23 cellular contexts compared by ENCODE assay signal in genomic region chr2:7566382-7566881, GRCh38.
A peak's percentile ranks its signal among the peaks of the same experiment; 100 is the strongest.
DNase-seq lines count a peak whose midpoint lies in the region; ATAC-seq and TF ChIP-seq lines count a peak whose summit lies in the region.
"Had no signal": no experiment of that assay in that cellular context is flagged by ENCODE, and none has a peak within 500 bp of the region (broad histone marks: within the 10 kb centered on the region; RNA-seq: fewer than 3 reads in every experiment).

No MANE protein-coding gene starts in this region.

- POLR2A ChIA-PET in A673 (lab: Charles Lee; ENCODE audit: low non-redundant PET), result no interaction called here

- peaks cover 9% of the 10 kb centered on the region for H3K36me3 Mint-ChIP-seq in activated naive CD4-positive, alpha-beta T cell treated with anti-CD3 and anti-CD28 coated beads for 36 hours (ENCODE audit: low read depth)
- peaks cover 67% of the 10 kb centered on the region for H3K36me3 Mint-ChIP-seq in activated T-helper 2 cell treated with anti-CD3 and anti-CD28 coated beads, Interferon-gamma antibody, Interleukin-2, Interleukin-4, amounts not matched to agents 10 μg/mL and 5 μg/mL and 100 μg/mL, durations not matched to agents 14 hours and 24 hours and 36 hours (ENCODE audit: low read depth)
- H3K36me3 Mint-ChIP-seq: mesothelial cell of epicardium, natural killer cell had no signal

- H3K27me3 Mint-ChIP-seq in activated naive CD4-positive, alpha-beta T cell treated with anti-CD3 and anti-CD28 coated beads for 36 hours (ENCODE audit: low read depth), result no peaks in the 10 kb centered on the region
- H3K27me3 Mint-ChIP-seq in activated T-helper 2 cell treated with anti-CD3 and anti-CD28 coated beads, Interferon-gamma antibody, Interleukin-2, Interleukin-4, amounts not matched to agents 10 μg/mL and 5 μg/mL and 100 μg/mL, durations not matched to agents 14 hours and 24 hours and 36 hours (ENCODE audit: low read depth), result no peaks in the 10 kb centered on the region
- H3K27me3 Mint-ChIP-seq in stimulated activated naive CD8-positive, alpha-beta T cell treated with anti-CD3 and anti-CD28 coated beads, Interleukin-15, amount 100 ng/mL, for 72 hours, result no peaks in the 10 kb centered on the region

- H3K4me1 Mint-ChIP-seq in activated naive CD4-positive, alpha-beta T cell treated with anti-CD3 and anti-CD28 coated beads for 36 hours (ENCODE audit: low read depth), result peaks cover 48% of the 10 kb centered on the region
- peaks cover 54% of the 10 kb centered on the region for H3K4me1 Mint-ChIP-seq in activated T-helper 2 cell treated with anti-CD3 and anti-CD28 coated beads, Interferon-gamma antibody, Interleukin-2, Interleukin-4, amounts not matched to agents 10 μg/mL and 5 μg/mL and 100 μg/mL, durations not matched to agents 14 hours and 24 hours and 36 hours (ENCODE audit: low read depth)
- H3K4me1 Mint-ChIP-seq in stimulated activated naive CD8-positive, alpha-beta T cell treated with anti-CD3 and anti-CD28 coated beads, Interleukin-15, amount 100 ng/mL, for 72 hours, result peaks cover 62% of the 10 kb centered on the region
- H3K4me1 Mint-ChIP-seq: mesothelial cell of epicardium, natural killer cell had no signal

- H3K27ac ChIP-seq in A673 (ENCODE audit: low read depth, low read length, poor library complexity, severe bottlenecking), result no peak overlapping the region
- H3K27ac ChIP-seq: HL-60, uterus had no signal

- peak overlapping the region; percentile 82 for H3K27ac Mint-ChIP-seq in activated naive CD4-positive, alpha-beta T cell treated with anti-CD3 and anti-CD28 coated beads for 36 hours
- peak overlapping the region; percentile 83 for H3K27ac Mint-ChIP-seq in activated T-helper 2 cell treated with anti-CD3 and anti-CD28 coated beads, Interferon-gamma antibody, Interleukin-2, Interleukin-4, amounts not matched to agents 10 μg/mL and 5 μg/mL and 100 μg/mL, durations not matched to agents 14 hours and 24 hours and 36 hours
- peak overlapping the region; percentile 91 to 92 for H3K27ac Mint-ChIP-seq in stimulated activated naive CD8-positive, alpha-beta T cell treated with anti-CD3 and anti-CD28 coated beads, Interleukin-15, amount 100 ng/mL, for 72 hours
- H3K27ac Mint-ChIP-seq: mesothelial cell of epicardium, natural killer cell had no signal

- H3K4me3 Mint-ChIP-seq in activated naive CD4-positive, alpha-beta T cell treated with anti-CD3 and anti-CD28 coated beads for 36 hours, result no peak overlapping the region
- H3K4me3 Mint-ChIP-seq in activated T-helper 2 cell treated with anti-CD3 and anti-CD28 coated beads, Interferon-gamma antibody, Interleukin-2, Interleukin-4, amounts not matched to agents 10 μg/mL and 5 μg/mL and 100 μg/mL, durations not matched to agents 14 hours and 24 hours and 36 hours (ENCODE audit: low read depth), result no peak overlapping the region
- peak overlapping the region; percentile 24 for H3K4me3 Mint-ChIP-seq in stimulated activated naive CD8-positive, alpha-beta T cell treated with anti-CD3 and anti-CD28 coated beads, Interleukin-15, amount 100 ng/mL, for 72 hours
- H3K4me3 Mint-ChIP-seq: mesothelial cell of epicardium, natural killer cell had no signal

- no peak for DNase-seq in activated naive CD4-positive, alpha-beta T cell treated with anti-CD3 and anti-CD28 coated beads for 36 hours
- no peak for DNase-seq in activated naive CD4-positive, alpha-beta T cell treated with Interleukin-2 at 50 U/mL for 16 hours
- peak; percentile 70 to 85 for DNase-seq in NOMO-1 (lab: John Stamatoyannopoulos, UW; ENCODE audit: unreplicated experiment in 2 of 2)
- no peak for DNase-seq in activated T-helper 2 cell treated with anti-CD3 and anti-CD28 coated beads, Interferon-gamma antibody, Interleukin-2, Interleukin-4, amounts not matched to agents 10 μg/mL and 5 μg/mL and 100 μg/mL, durations not matched to agents 14 hours and 24 hours and 36 hours (ENCODE audit: low spot score)
- no peak for DNase-seq in stimulated activated naive CD8-positive, alpha-beta T cell treated with anti-CD3 and anti-CD28 coated beads, Interleukin-15, amount 100 ng/mL, for 72 hours
- DNase-seq in stimulated activated CD4-positive, alpha-beta T cell treated with anti-CD3 and anti-CD28 coated beads, Interleukin-2, amount 100 ng/mL, for 48 hours, result no peak
- DNase-seq in A673 (ENCODE audit: low spot score), result no peak
- DNase-seq: activated CD4-positive, CD25-positive, alpha-beta regulatory T cell treated with anti-CD3 and anti-CD28 coated beads, Interleukin-2, amount 50 U/mL, for 72 hours; activated CD8-positive, alpha-beta memory T cell treated with anti-CD3 and anti-CD28 coated beads, Interleukin-2, amount 50 U/mL, for 48 hours; C1 segment of cervical spinal cord; left ventricle myocardium superior; natural killer cell; NCI-H1092 treated with DMSO at 0.1 percent for 48 hours; NCI-H1930; NCI-H2227 treated with DMSO at 0.1 percent for 48 hours; NCI-H748 treated with DMSO at 0.1 percent for 48 hours; OCI-M1; stimulated activated CD4-positive, alpha-beta T cell treated with anti-CD3 and anti-CD28 coated beads, Interleukin-2, amount 100 ng/mL, for 24 hours; uterus had no signal

- no peak overlapping the region for H3K4me3 ChIP-seq in A673 (ENCODE audit: low read depth, low read length, poor library complexity, severe bottlenecking)
- H3K4me3 ChIP-seq: smooth muscle cell, uterus had no signal

- peaks cover 20% of the 10 kb centered on the region for H3K9me3 Mint-ChIP-seq in activated naive CD4-positive, alpha-beta T cell treated with anti-CD3 and anti-CD28 coated beads for 36 hours
- peaks cover 51% of the 10 kb centered on the region for H3K9me3 Mint-ChIP-seq in activated T-helper 2 cell treated with anti-CD3 and anti-CD28 coated beads, Interferon-gamma antibody, Interleukin-2, Interleukin-4, amounts not matched to agents 10 μg/mL and 5 μg/mL and 100 μg/mL, durations not matched to agents 14 hours and 24 hours and 36 hours
- peaks cover 40 to 43% of the 10 kb centered on the region in 2 donors for H3K9me3 Mint-ChIP-seq in stimulated activated naive CD8-positive, alpha-beta T cell treated with anti-CD3 and anti-CD28 coated beads, Interleukin-15, amount 100 ng/mL, for 72 hours
- H3K9me3 Mint-ChIP-seq: natural killer cell had no signal

- BruUV-seq in A673 (replicated peaks; lab: Mats Ljungman, UMichigan), result no TSS peak

- no peaks in the 10 kb centered on the region for H3K36me3 ChIP-seq in A673 (ENCODE audit: insufficient read depth, low read length, poor library complexity, severe bottlenecking)
- H3K36me3 ChIP-seq: uterus had no signal

- CTCF ChIA-PET in activated naive CD4-positive, alpha-beta T cell treated with anti-CD3 and anti-CD28 coated beads for 36 hours (lab: Charles Lee), result interaction anchor here (1.5 kb wide), 1 partner anchor 139 kb away, joined by 9 read pairs; no protein-coding TSS in a partner anchor
- CTCF ChIA-PET in A673 (lab: Charles Lee), result no interaction called here

- intact Hi-C loops in activated naive CD4-positive, alpha-beta T cell treated with anti-CD3 and anti-CD28 coated beads for 36 hours (cut with micrococcal nuclease), result loop anchor here (2.0 to 5.0 kb wide), 3 partner anchors 192 to 1116 kb away; partner anchors contain the start of gene ID2
- intact Hi-C loops in activated T-helper 2 cell treated with anti-CD3 and anti-CD28 coated beads, Interferon-gamma antibody, Interleukin-2, Interleukin-4, amounts not matched to agents 10 μg/mL and 5 μg/mL and 100 μg/mL, durations not matched to agents 14 hours and 24 hours and 36 hours (cut with micrococcal nuclease), result loop anchor here (2.0 to 10.0 kb wide), 9 partner anchors 14 to 978 kb away; no protein-coding TSS in a partner anchor
- intact Hi-C loops in A673 (cut with micrococcal nuclease; ENCODE audit: unreplicated experiment), result no loop called here

- no peak for ATAC-seq in stimulated activated naive CD8-positive, alpha-beta T cell treated with anti-CD3 and anti-CD28 coated beads, Interleukin-15, amount 100 ng/mL, for 72 hours
- ATAC-seq: left ventricle myocardium superior, natural killer cell, SK-N-SH treated with all-trans-retinoic acid at 6 μM for 48 hours had no signal

- TF ChIP-seq CTCF in A673 (conservative IDR thresholded peaks at IDR 0.05; ENCODE audit: low read depth, low read length), result no peak

- H3K4me1 ChIP-seq in A673 (ENCODE audit: insufficient read depth, low read length, poor library complexity, severe bottlenecking), result no peaks in the 10 kb centered on the region
- H3K4me1 ChIP-seq: uterus had no signal

- no peaks in the 10 kb centered on the region for H3K27me3 ChIP-seq in A673 (replicated peaks; ENCODE audit: insufficient read depth, low read depth, low read length, poor library complexity)
- H3K27me3 ChIP-seq: uterus had no signal

- H3K9me3 ChIP-seq in A673 (ENCODE audit: low read depth, low read length, poor library complexity, severe bottlenecking), result no peaks in the 10 kb centered on the region
- H3K9me3 ChIP-seq: uterus had no signal

Comparison
In these comparisons a context has a peak if more than half of its experiments do, and no peak if none do; other contexts are left out.
1. DNase-seq: peak in NOMO-1 (2 of 2); none in activated naive CD4-positive, alpha-beta T cell treated with anti-CD3 and anti-CD28 coated beads for 36 hours (single experiment), activated naive CD4-positive, alpha-beta T cell treated with Interleukin-2 at 50 U/mL for 16 hours (single experiment), activated T-helper 2 cell treated with anti-CD3 and anti-CD28 coated beads, Interferon-gamma antibody, Interleukin-2, Interleukin-4, amounts not matched to agents 10 μg/mL and 5 μg/mL and 100 μg/mL, durations not matched to agents 14 hours and 24 hours and 36 hours (single experiment), stimulated activated naive CD8-positive, alpha-beta T cell treated with anti-CD3 and anti-CD28 coated beads, Interleukin-15, amount 100 ng/mL, for 72 hours (0 of 2), stimulated activated CD4-positive, alpha-beta T cell treated with anti-CD3 and anti-CD28 coated beads, Interleukin-2, amount 100 ng/mL, for 48 hours (0 of 2) and A673 (single experiment).
2. H3K4me3 Mint-ChIP-seq: peak in stimulated activated naive CD8-positive, alpha-beta T cell treated with anti-CD3 and anti-CD28 coated beads, Interleukin-15, amount 100 ng/mL, for 72 hours (2 of 2); none in activated naive CD4-positive, alpha-beta T cell treated with anti-CD3 and anti-CD28 coated beads for 36 hours (single experiment) and activated T-helper 2 cell treated with anti-CD3 and anti-CD28 coated beads, Interferon-gamma antibody, Interleukin-2, Interleukin-4, amounts not matched to agents 10 μg/mL and 5 μg/mL and 100 μg/mL, durations not matched to agents 14 hours and 24 hours and 36 hours (single experiment).
3. Peak in every context shown above with its lines, with median percentiles within 50 percentile points of each other: H3K27ac Mint-ChIP-seq.